8 cellular contexts compared by ENCODE assay signal in genomic region chr19:11137542-11138384, GRCh38. TPM values are rescaled to one million over a fixed set of nuclear protein-coding genes. Genes with fewer than 3 reads are reported as not detected.
DNase-seq lines count a peak whose midpoint lies in the region; ATAC-seq, FAIRE-seq and TF ChIP-seq lines count a peak whose summit lies in the region.

No MANE protein-coding gene starts in this region.

- peaks cover 13% of the 10 kb centered on the region for H3K4me1 Mint-ChIP-seq in astrocyte (ENCODE audit: low read depth, unreplicated experiment)

- peaks cover 8% of the 10 kb centered on the region for H4K20me1 ChIP-seq in astrocyte (ENCODE audit: insufficient read depth, low read length)

- ATAC-seq in right cardiac atrium = peak; percentile 66 to 67
- no peak for ATAC-seq in GM21390 (IDR thresholded peaks at IDR 0.05; ENCODE audit: unreplicated experiment)
- no peak for ATAC-seq in GM18505 (IDR thresholded peaks at IDR 0.05; ENCODE audit: unreplicated experiment)

- peak overlapping the region; percentile 40 for H3K4me3 Mint-ChIP-seq in astrocyte (ENCODE audit: unreplicated experiment)

- H3K27ac Mint-ChIP-seq in astrocyte (ENCODE audit: unreplicated experiment) = peak overlapping the region; percentile 85

- peak overlapping the region; percentile 72 for H3K27ac ChIP-seq in astrocyte (ENCODE audit: low read depth, low read length)
- peak overlapping the region; percentile 94 for H3K27ac ChIP-seq in right cardiac atrium (ENCODE audit: low read length)

- no peaks in the 10 kb centered on the region for H3K9me3 Mint-ChIP-seq in astrocyte (ENCODE audit: unreplicated experiment)

- peak overlapping the region; percentile 73 for H3K9ac ChIP-seq in astrocyte (ENCODE audit: low read length)

- H3K4me3 ChIP-seq in astrocyte (ENCODE audit: insufficient read depth, low read depth, low read length) (peak overlapping the region; percentile 46), right cardiac atrium (ENCODE audit: low read length) (peak overlapping the region; percentile 12)

- no peaks in the 10 kb centered on the region for H3K27me3 Mint-ChIP-seq in astrocyte (ENCODE audit: low read depth, unreplicated experiment)

- TF ChIP-seq POLR2A in GM18505 (IDR thresholded peaks at IDR 0.05; ENCODE audit: borderline replicate concordance, extremely low read depth, insufficient read depth, insufficient read length) = no peak

- H3K4me1 ChIP-seq in astrocyte (ENCODE audit: insufficient read depth, low read length) (peaks cover 37% of the 10 kb centered on the region), right cardiac atrium (ENCODE audit: control insufficient read depth, insufficient read depth, low read length) (peaks cover 12% of the 10 kb centered on the region)

- peak; percentile 64 for TF ChIP-seq CTCF in astrocyte (IDR thresholded peaks at IDR 0.05; ENCODE audit: insufficient read depth, low read depth, low read length)

- H3K36me3 ChIP-seq in astrocyte (ENCODE audit: insufficient read depth, low read length) = peaks cover 7% of the 10 kb centered on the region

- peak overlapping the region; percentile 71 for H3K4me2 ChIP-seq in astrocyte (ENCODE audit: low read length)

- no peaks in the 10 kb centered on the region for H3K79me2 ChIP-seq in astrocyte (ENCODE audit: insufficient read depth, low read length)

- intact Hi-C loops in right cardiac atrium (cut with DNase I) = loop anchor here in 3 of 4 donors (2.0 to 5.0 kb wide), 2 partner anchors 65 to 67 kb away; no protein-coding TSS in a partner anchor
- intact Hi-C loops in posterior cingulate gyrus (cut with DNase I) = loop anchor here (1.0 to 10.0 kb wide), 3 partner anchors 66 to 307 kb away; no protein-coding TSS in a partner anchor

- peak overlapping the region; percentile 66 for H2AFZ ChIP-seq in astrocyte (ENCODE audit: low read depth, low read length)

- DNase-seq in GM04504 (ENCODE audit: low read depth) = peak; percentile 90
- peak; percentile 85 for DNase-seq in NCI-H146 (lab: John Stamatoyannopoulos, UW)
- DNase-seq in T-helper 2 cell = peak in 4 of 5 experiments; percentile 26 to 68 (median 31)
- peak; percentile 73 for DNase-seq in astrocyte (ENCODE audit: low read depth)
- DNase-seq in right cardiac atrium = peak; percentile 88 to 93 (median 93)
- peak; percentile 69 to 96 (median 79) for DNase-seq in posterior cingulate gyrus

- FAIRE-seq in astrocyte (lab: Jason Lieb, UNC) = no peak

- H3K36me3 Mint-ChIP-seq in astrocyte (ENCODE audit: low read depth, unreplicated experiment) = peaks cover 2% of the 10 kb centered on the region

- WGBS in right cardiac atrium = 3% methylated on average over 28 of the region's 28 CpGs

- H3K9me3 ChIP-seq in astrocyte (ENCODE audit: insufficient read depth, low read depth, low read length) (no peaks in the 10 kb centered on the region), right cardiac atrium (ENCODE audit: control insufficient read depth, low read length) (no peaks in the 10 kb centered on the region)

- H3K27me3 ChIP-seq in astrocyte (ENCODE audit: insufficient read depth, low read length) (no peaks in the 10 kb centered on the region), right cardiac atrium (ENCODE audit: control insufficient read depth, insufficient read depth) (no peaks in the 10 kb centered on the region)

RNA-seq across cellular contexts. Expression of gene SPC24, which starts 17.8 kb away (rescaled TPM):
- total RNA-seq in astrocyte (2.0 and 3.2 TPM in 2 replicates), right cardiac atrium (1 to 10 TPM in 3 of 4 donors, under 1 TPM in 1; 0.56 to 4.4 (median 3.4) TPM)
- 1.6 TPM for polyA plus RNA-seq in right cardiac atrium

RNA-seq across cellular contexts. Expression of gene LDLR, which starts 48.5 kb away (rescaled TPM):
- total RNA-seq in astrocyte (120 and 153 TPM in 2 replicates), right cardiac atrium (100 to 1,000 TPM in 1 of 4 donors, 10 to 100 TPM in 2, 1 to 10 TPM in 1; 7.6 to 101 (median 21.6) TPM)
- polyA plus RNA-seq in right cardiac atrium = 19.3 TPM

RNA-seq across cellular contexts. Expression of gene KANK2, which starts 59.6 kb away (rescaled TPM):
- total RNA-seq in astrocyte (50.3 and 55.2 TPM in 2 replicates), right cardiac atrium (100 to 1,000 TPM; 244 to 324 (median 295) TPM)
- polyA plus RNA-seq in right cardiac atrium = 259 TPM

Comparison
In these comparisons a context has a peak if more than half of its experiments do, and no peak if none do; other contexts are left out.
1. DNase-seq: peak in every context shown above with its lines; median percentile 93 in right cardiac atrium; 90 in GM04504; 85 in NCI-H146; 79 in posterior cingulate gyrus; 73 in astrocyte; 31 in T-helper 2 cell.
2. ATAC-seq: peak in right cardiac atrium (2 of 2); none in GM21390 (single experiment) and GM18505 (single experiment).